Comparison of ENCODE assay signal across 8 cellular contexts in genomic region chr20:51460569-51461265, GRCh38.
DNase-seq lines count a peak whose midpoint lies in the region; ATAC-seq and TF ChIP-seq lines count a peak whose summit lies in the region.

No MANE protein-coding gene starts in this region.

- H3K9ac ChIP-seq in Karpas-422 (ENCODE audit: low read length) = peak overlapping the region; percentile 77

- peak overlapping the region; percentile 100 for H3K27ac ChIP-seq in Karpas-422 (ENCODE audit: low read length)

- H3K4me2 ChIP-seq in Karpas-422 (ENCODE audit: low read depth, low read length, poor library complexity, severe bottlenecking) = peak overlapping the region; percentile 63

- H3K4me1 ChIP-seq in Karpas-422 (ENCODE audit: low read length) = peaks cover 91% of the 10 kb centered on the region

- peak overlapping the region; percentile 22; the same call in 1 of the 2 replicates for H3K4me3 ChIP-seq in Karpas-422 (ENCODE audit: low read length)

- H3K27me3 Mint-ChIP-seq in T-helper 1 cell treated with Interleukin-12 subunit alpha and Interleukin-12 subunit beta and Interleukin-4 antibody, amounts not matched to agents 30 μg/mL and 1 μg/mL, for 36 hours (ENCODE audit: low read depth) = no peaks in the 10 kb centered on the region
- peaks cover 6% of the 10 kb centered on the region for H3K27me3 Mint-ChIP-seq in nephron progenitor cell (ENCODE audit: low read depth, poor library complexity)

- peak; percentile 95 for ATAC-seq in HG02642 (IDR thresholded peaks at IDR 0.05; ENCODE audit: poor library complexity, unreplicated experiment)

- H3K9me2 ChIP-seq in Karpas-422 (replicated peaks; ENCODE audit: insufficient read depth, low read length) = no peaks in the 10 kb centered on the region

- no peaks in the 10 kb centered on the region for H3K9me3 ChIP-seq in Karpas-422 (ENCODE audit: low read length)

- H3K79me2 ChIP-seq in Karpas-422 (ENCODE audit: low read length) = peaks cover 19% of the 10 kb centered on the region

- H3K27ac Mint-ChIP-seq in T-helper 1 cell treated with Interleukin-12 subunit alpha and Interleukin-12 subunit beta and Interleukin-4 antibody, amounts not matched to agents 30 μg/mL and 1 μg/mL, for 36 hours = peak overlapping the region; percentile 49
- H3K27ac Mint-ChIP-seq in nephron progenitor cell = peak overlapping the region; percentile 64

- no peak overlapping the region for H2AFZ ChIP-seq in Karpas-422 (ENCODE audit: low read length)

- H3K4me1 Mint-ChIP-seq in T-helper 1 cell treated with Interleukin-12 subunit alpha and Interleukin-12 subunit beta and Interleukin-4 antibody, amounts not matched to agents 30 μg/mL and 1 μg/mL, for 36 hours (ENCODE audit: low read depth) = peaks cover 7% of the 10 kb centered on the region
- peaks cover 21% of the 10 kb centered on the region for H3K4me1 Mint-ChIP-seq in nephron progenitor cell

- peaks cover 31% of the 10 kb centered on the region for H3K36me3 ChIP-seq in Karpas-422 (ENCODE audit: insufficient read depth, low read length)

- TF ChIP-seq CTCF in nephron progenitor cell (IDR thresholded peaks at IDR 0.05) = no peak

- H3K36me3 Mint-ChIP-seq in T-helper 1 cell treated with Interleukin-12 subunit alpha and Interleukin-12 subunit beta and Interleukin-4 antibody, amounts not matched to agents 30 μg/mL and 1 μg/mL, for 36 hours (ENCODE audit: low read depth) = peaks cover 31% of the 10 kb centered on the region
- no peaks in the 10 kb centered on the region for H3K36me3 Mint-ChIP-seq in nephron progenitor cell (ENCODE audit: low read depth)

- no peak overlapping the region for H3K4me3 Mint-ChIP-seq in T-helper 1 cell treated with Interleukin-12 subunit alpha and Interleukin-12 subunit beta and Interleukin-4 antibody, amounts not matched to agents 30 μg/mL and 1 μg/mL, for 36 hours
- no peak overlapping the region for H3K4me3 Mint-ChIP-seq in nephron progenitor cell

- H3K9me3 Mint-ChIP-seq in T-helper 1 cell treated with Interleukin-12 subunit alpha and Interleukin-12 subunit beta and Interleukin-4 antibody, amounts not matched to agents 30 μg/mL and 1 μg/mL, for 36 hours = no peaks in the 10 kb centered on the region
- no peaks in the 10 kb centered on the region for H3K9me3 Mint-ChIP-seq in nephron progenitor cell

- H4K20me1 ChIP-seq in Karpas-422 (ENCODE audit: insufficient read depth, low read depth, low read length) = no peaks in the 10 kb centered on the region

- no peaks in the 10 kb centered on the region for H3K27me3 ChIP-seq in Karpas-422 (ENCODE audit: low read length)

- DNase-seq in T-helper 1 cell (no peak), Karpas-422 (peak; percentile 97), nephron progenitor cell (no peak), NCI-H1417 treated with DMSO at 0.1 percent for 48 hours (lab: John Stamatoyannopoulos, UW) (no peak), midbrain (lab: John Stamatoyannopoulos, UW) (no peak)
- no peak for DNase-seq in activated CD4-positive, alpha-beta T cell treated with anti-CD3 and anti-CD28 coated beads, Interleukin-2, amount 50 U/mL, for 4 hours
